11 cellular contexts compared by ENCODE assay signal in the genomic region with DNA sequence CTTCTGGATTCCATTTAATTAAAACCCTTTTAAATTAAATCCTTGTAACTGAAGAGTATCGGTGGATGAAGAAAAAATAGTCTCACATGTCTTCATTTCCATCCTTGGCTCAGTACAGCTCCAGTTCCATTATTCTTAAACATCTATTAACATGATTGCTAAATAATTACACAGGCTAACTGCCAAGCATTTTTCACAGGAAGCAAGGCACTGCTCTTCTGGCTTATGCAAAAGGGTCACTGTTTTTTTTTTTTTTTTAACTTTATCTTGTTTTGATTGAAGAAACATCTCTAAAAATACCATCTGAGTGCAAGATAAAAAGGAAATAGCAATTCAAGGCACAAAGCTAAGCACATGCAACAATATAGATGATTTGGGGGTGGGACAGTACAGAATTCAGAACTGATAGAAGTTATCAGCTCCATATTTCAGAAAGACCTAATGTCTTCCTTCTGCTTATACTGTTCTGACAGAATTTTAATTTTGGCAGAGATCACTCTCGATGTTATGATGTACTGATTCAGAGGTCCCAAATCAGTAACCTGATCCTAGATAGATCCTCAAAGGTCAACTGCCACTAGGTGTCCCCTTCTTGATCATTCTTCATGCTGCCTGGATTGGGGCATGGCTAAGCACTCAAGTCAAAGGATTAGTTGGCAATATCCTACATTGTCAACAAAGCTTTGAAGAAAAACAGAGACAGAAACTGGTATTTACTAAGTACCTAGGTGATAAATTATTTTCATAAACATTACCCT. TPM values are rescaled to one million over a fixed set of nuclear protein-coding genes. Genes with fewer than 3 reads are reported as not detected.
DNase-seq lines count a peak whose midpoint lies in the region; ATAC-seq, FAIRE-seq and TF ChIP-seq lines count a peak whose summit lies in the region.
"Had no signal": no experiment of that assay in that cellular context is flagged by ENCODE, and none has a peak within 500 bp of the region (broad histone marks: within the 10 kb centered on the region; RNA-seq: fewer than 3 reads in every experiment).

No MANE protein-coding gene starts in this region.

- no peak overlapping the region for H3K4me3 Mint-ChIP-seq in nephron
- no peak overlapping the region for H3K4me3 Mint-ChIP-seq in activated CD4-positive, alpha-beta T cell treated with anti-CD3 and anti-CD28 coated beads for 36 hours
- H3K4me3 Mint-ChIP-seq: memory B cell had no signal

- intact Hi-C loops in activated CD4-positive, alpha-beta T cell treated with anti-CD3 and anti-CD28 coated beads for 36 hours (cut with DNase I, micrococcal nuclease): no loop called here

- H3K9me3 Mint-ChIP-seq in nephron: peaks cover 6% of the 10 kb centered on the region
- H3K9me3 Mint-ChIP-seq in activated CD4-positive, alpha-beta T cell treated with anti-CD3 and anti-CD28 coated beads for 36 hours (ENCODE audit: low read depth): no peaks in the 10 kb centered on the region

- no peak for ATAC-seq in activated CD4-positive, alpha-beta T cell treated with anti-CD3 and anti-CD28 coated beads for 36 hours

- no peaks in the 10 kb centered on the region for H3K27me3 Mint-ChIP-seq in nephron (ENCODE audit: low read depth)
- no peaks in the 10 kb centered on the region for H3K27me3 Mint-ChIP-seq in activated CD4-positive, alpha-beta T cell treated with anti-CD3 and anti-CD28 coated beads for 36 hours
- H3K27me3 Mint-ChIP-seq: memory B cell had no signal

- TF ChIP-seq CTCF in D721Med (IDR thresholded peaks at IDR 0.05; ENCODE audit: insufficient read depth, missing control alignments) (peak; percentile 5), nephron (IDR thresholded peaks at IDR 0.05; ENCODE audit: unreplicated experiment in 3 of 3) (no peak)

- no peak for DNase-seq in D721Med (ENCODE audit: insufficient read length, low spot score)
- peak; percentile 70 for DNase-seq in NCI-H1105 treated with DMSO at 0.1 percent for 48 hours (lab: John Stamatoyannopoulos, UW)
- peak; percentile 92 for DNase-seq in fibroblast of gingiva (ENCODE audit: low read depth)
- DNase-seq in activated CD4-positive, alpha-beta T cell treated with anti-CD3 and anti-CD28 coated beads for 36 hours: no peak
- no peak for DNase-seq in iPS-NIHi11 (ENCODE audit: low spot score)
- DNase-seq in T-helper 1 cell: no peak
- no peak for DNase-seq in CD1c-positive myeloid dendritic cell (ENCODE audit: extremely low spot score)
- DNase-seq: NK-92 treated with Interleukin-12 subunit alpha and Interleukin-12 subunit beta, amount 100 ng/mL, for 24 hours; T1000 had no signal

- FAIRE-seq in D721Med (lab: Jason Lieb, UNC): no peak

- H3K4me1 Mint-ChIP-seq in nephron: peaks cover 27% of the 10 kb centered on the region
- peaks cover 10% of the 10 kb centered on the region for H3K4me1 Mint-ChIP-seq in activated CD4-positive, alpha-beta T cell treated with anti-CD3 and anti-CD28 coated beads for 36 hours

- POLR2A ChIA-PET in activated CD4-positive, alpha-beta T cell treated with anti-CD3 and anti-CD28 coated beads for 36 hours (lab: Charles Lee): no interaction called here

- peaks cover 45% of the 10 kb centered on the region for H3K36me3 Mint-ChIP-seq in nephron (ENCODE audit: low read depth)
- H3K36me3 Mint-ChIP-seq in activated CD4-positive, alpha-beta T cell treated with anti-CD3 and anti-CD28 coated beads for 36 hours (ENCODE audit: low read depth): peaks cover 24% of the 10 kb centered on the region

- H3K27ac Mint-ChIP-seq in nephron: peak overlapping the region; percentile 44 to 76 (median 55)
- no peak overlapping the region for H3K27ac Mint-ChIP-seq in activated CD4-positive, alpha-beta T cell treated with anti-CD3 and anti-CD28 coated beads for 36 hours
- H3K27ac Mint-ChIP-seq: memory B cell had no signal

- CTCF ChIA-PET in activated CD4-positive, alpha-beta T cell treated with anti-CD3 and anti-CD28 coated beads for 36 hours (lab: Charles Lee): interaction anchor here (0.6 kb wide), 1 partner anchor 64 kb away, joined by 3 read pairs; no protein-coding TSS in a partner anchor

RNA-seq across cellular contexts. Expression of gene ACTC1, which starts 57.8 kb away (rescaled TPM):
- total RNA-seq in activated CD4-positive, alpha-beta T cell treated with anti-CD3 and anti-CD28 coated beads for 36 hours: not detected

Comparison
In these comparisons a context has a peak if more than half of its experiments do, and no peak if none do; other contexts are left out.
1. DNase-seq: peak in NCI-H1105 treated with DMSO at 0.1 percent for 48 hours (single experiment) and fibroblast of gingiva (single experiment); none in D721Med (single experiment), activated CD4-positive, alpha-beta T cell treated with anti-CD3 and anti-CD28 coated beads for 36 hours (single experiment), iPS-NIHi11 (single experiment), T-helper 1 cell (0 of 5) and CD1c-positive myeloid dendritic cell (single experiment).